ENCODE assay signal across 19 cellular contexts in the genomic region with DNA sequence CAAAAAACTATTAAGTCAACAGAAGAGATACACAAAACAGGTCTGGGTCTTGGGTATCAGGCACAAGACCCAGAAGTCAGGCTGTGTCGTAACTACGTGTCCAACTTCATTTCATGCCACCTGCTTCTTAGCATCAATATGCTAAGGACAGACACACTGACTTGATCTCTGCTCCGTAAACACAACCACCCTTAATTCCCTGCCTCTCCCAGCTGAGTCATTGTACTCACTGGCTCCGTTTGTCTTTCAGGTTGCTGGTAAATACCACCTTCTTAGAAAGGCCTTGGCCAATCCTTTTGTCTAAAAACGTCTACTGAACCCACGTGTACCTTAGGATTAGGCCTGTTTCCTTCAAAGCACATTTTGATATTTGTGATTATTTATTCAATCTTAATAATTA.
"Had no signal": no experiment of that assay in that cellular context is flagged by ENCODE, and none has a peak within 500 bp of the region (broad histone marks: within the 10 kb centered on the region; RNA-seq: fewer than 3 reads in every experiment).

No MANE protein-coding gene starts in this region.

- DNase-seq: activated CD4-positive, alpha-beta T cell treated with anti-CD3 and anti-CD28 coated beads for 1 hour; activated CD4-positive, alpha-beta T cell treated with anti-CD3 and anti-CD28 coated beads, Interleukin-2, amount 50 U/mL, for 48 hours; activated CD8-positive, alpha-beta memory T cell treated with anti-CD3 and anti-CD28 coated beads, Interleukin-2, amount 10 ng/mL, durations not matched to agents 7 days and 5 days; activated gamma-delta T cell; activated naive CD8-positive, alpha-beta T cell treated with anti-CD3 and anti-CD28 coated beads for 36 hours; activated T-cell treated with anti-CD3 and anti-CD28 coated beads, Interleukin-2, amount 50 U/mL, for 4 hours; anterior cingulate cortex; colonic mucosa; effector CD4-positive, alpha-beta T cell; left cardiac atrium; nephron progenitor cell; ovary; stimulated activated CD4-positive, alpha-beta T cell treated with anti-CD3 and anti-CD28 coated beads, Interleukin-4, amount 100 ng/mL, for 4 hours; stimulated activated naive CD8-positive, alpha-beta T cell treated with anti-CD3 and anti-CD28 coated beads, Interleukin-15, amount 100 ng/mL, for 72 hours; T-helper 9 cell; testis had no signal

- H3K36me3 Mint-ChIP-seq: activated CD8-positive, alpha-beta memory T cell treated with anti-CD3 and anti-CD28 coated beads, Interleukin-2, amount 10 ng/mL, durations not matched to agents 7 days and 5 days; activated naive CD8-positive, alpha-beta T cell treated with anti-CD3 and anti-CD28 coated beads for 36 hours had no signal

- H3K9me3 Mint-ChIP-seq: nephron progenitor cell had no signal

- H3K9me3 ChIP-seq: breast epithelium, colonic mucosa, gastroesophageal sphincter, ovary, testis had no signal

- H3K27ac Mint-ChIP-seq: activated CD8-positive, alpha-beta memory T cell treated with anti-CD3 and anti-CD28 coated beads, Interleukin-2, amount 10 ng/mL, durations not matched to agents 7 days and 5 days; activated naive CD8-positive, alpha-beta T cell treated with anti-CD3 and anti-CD28 coated beads for 36 hours; nephron progenitor cell; stimulated activated naive CD8-positive, alpha-beta T cell treated with anti-CD3 and anti-CD28 coated beads, Interleukin-15, amount 100 ng/mL, for 72 hours had no signal

- H3K27ac ChIP-seq: breast epithelium, colonic mucosa, gastroesophageal sphincter, ovary, testis had no signal

- H3K27me3 ChIP-seq: breast epithelium, colonic mucosa, gastroesophageal sphincter, ovary, testis had no signal

- H3K4me1 ChIP-seq: breast epithelium, colonic mucosa, gastroesophageal sphincter, testis had no signal

- ATAC-seq: activated CD8-positive, alpha-beta memory T cell treated with anti-CD3 and anti-CD28 coated beads, Interleukin-2, amount 10 ng/mL, durations not matched to agents 7 days and 5 days; activated T-cell treated with anti-CD3 and anti-CD28 coated beads, Interleukin-2, amount 50 U/mL, for 4 hours; gastroesophageal sphincter; left cardiac atrium; stimulated activated naive CD8-positive, alpha-beta T cell treated with anti-CD3 and anti-CD28 coated beads, Interleukin-15, amount 100 ng/mL, for 72 hours had no signal

- H3K36me3 ChIP-seq: breast epithelium, colonic mucosa, gastroesophageal sphincter, ovary had no signal

- H3K4me1 Mint-ChIP-seq: activated CD8-positive, alpha-beta memory T cell treated with anti-CD3 and anti-CD28 coated beads, Interleukin-2, amount 10 ng/mL, durations not matched to agents 7 days and 5 days had no signal

- H3K4me3 ChIP-seq: breast epithelium, colonic mucosa, gastroesophageal sphincter, lung, ovary, testis had no signal

- H3K27me3 Mint-ChIP-seq: activated CD8-positive, alpha-beta memory T cell treated with anti-CD3 and anti-CD28 coated beads, Interleukin-2, amount 10 ng/mL, durations not matched to agents 7 days and 5 days; activated naive CD8-positive, alpha-beta T cell treated with anti-CD3 and anti-CD28 coated beads for 36 hours; stimulated activated naive CD8-positive, alpha-beta T cell treated with anti-CD3 and anti-CD28 coated beads, Interleukin-15, amount 100 ng/mL, for 72 hours had no signal

- H3K4me3 Mint-ChIP-seq: activated CD8-positive, alpha-beta memory T cell treated with anti-CD3 and anti-CD28 coated beads, Interleukin-2, amount 10 ng/mL, durations not matched to agents 7 days and 5 days; activated naive CD8-positive, alpha-beta T cell treated with anti-CD3 and anti-CD28 coated beads for 36 hours; activated T-cell treated with anti-CD3 and anti-CD28 coated beads, Interleukin-2, amount 50 U/mL, for 4 hours; nephron progenitor cell; stimulated activated naive CD8-positive, alpha-beta T cell treated with anti-CD3 and anti-CD28 coated beads, Interleukin-15, amount 100 ng/mL, for 72 hours had no signal
